ENCODE assay signal across 22 cellular contexts in genomic region chr13:49938921-49939320, GRCh38. TPM values are rescaled to one million over a fixed set of nuclear protein-coding genes. Genes with fewer than 3 reads are reported as not detected.
A peak's percentile ranks its signal among the peaks of the same experiment; 100 is the strongest.
DNase-seq lines count a peak whose midpoint lies in the region; ATAC-seq, FAIRE-seq and TF ChIP-seq lines count a peak whose summit lies in the region.
"Had no signal": no experiment of that assay in that cellular context is flagged by ENCODE, and none has a peak within 500 bp of the region (broad histone marks: within the 10 kb centered on the region; RNA-seq: fewer than 3 reads in every experiment).

No MANE protein-coding gene starts in this region.

- H3K4me2 ChIP-seq in smooth muscle cell: no peak overlapping the region

- H3K27ac Mint-ChIP-seq in neural crest cell (ENCODE audit: unreplicated experiment): no peak overlapping the region
- H3K27ac Mint-ChIP-seq: activated CD4-positive, alpha-beta T cell treated with anti-CD3 and anti-CD28 coated beads, Interleukin-2, amount 10 ng/mL, durations not matched to agents 24 days and 14 days; CD4-positive, CD25-positive, alpha-beta regulatory T cell; HFFc6; progenitor cell of endocrine pancreas had no signal

- no peak for TF ChIP-seq CTCF in left ventricle myocardium inferior (IDR thresholded peaks at IDR 0.05; ENCODE audit: borderline replicate concordance)
- TF ChIP-seq CTCF in kidney (IDR thresholded peaks at IDR 0.05; ENCODE audit: borderline replicate concordance, extremely low read depth, insufficient read depth): no peak
- TF ChIP-seq CTCF in neural crest cell (conservative IDR thresholded peaks at IDR 0.05): no peak
- no peak for TF ChIP-seq CTCF in smooth muscle cell (IDR thresholded peaks at IDR 0.05; ENCODE audit: borderline replicate concordance, insufficient read depth, poor library complexity, severe bottlenecking)

- ATAC-seq in left ventricle myocardium superior: no peak

- H4K20me1 ChIP-seq in smooth muscle cell (ENCODE audit: low read depth): peaks cover 2% of the 10 kb centered on the region

- H3K27me3 ChIP-seq in left ventricle myocardium inferior (ENCODE audit: low read depth) (no peaks in the 10 kb centered on the region), smooth muscle cell (ENCODE audit: low read depth) (no peaks in the 10 kb centered on the region)

- intact Hi-C loops in left ventricle myocardium inferior (cut with micrococcal nuclease): no loop called here
- intact Hi-C loops in left ventricle myocardium superior (cut with micrococcal nuclease): no loop called here
- intact Hi-C loops in kidney (cut with DNase I): no loop called here

- peaks cover 9% of the 10 kb centered on the region for H3K79me2 ChIP-seq in smooth muscle cell (ENCODE audit: low read depth)

- H3K9ac ChIP-seq in kidney (ENCODE audit: low read length in 2 of 2) (peak overlapping the region in 1 of 2 donors; percentile 54), smooth muscle cell (ENCODE audit: low read depth) (no peak overlapping the region)

- 90% methylated on average over 5 of the region's 5 CpGs for WGBS in smooth muscle cell (ENCODE audit: low lambda C conversion rate)

- peak overlapping the region; percentile 38 for H3K27ac ChIP-seq in left ventricle myocardium inferior (replicated peaks)
- peak overlapping the region; percentile 19 to 20 for H3K27ac ChIP-seq in kidney (ENCODE audit: low read depth in 2 of 2, low read length in 2 of 2)
- no peak overlapping the region for H3K27ac ChIP-seq in smooth muscle cell (ENCODE audit: low read depth)
- H3K27ac ChIP-seq: RWPE1 had no signal

- H3K27me3 Mint-ChIP-seq in neural crest cell (ENCODE audit: low read depth): peaks cover 6% of the 10 kb centered on the region
- H3K27me3 Mint-ChIP-seq: naive B cell, progenitor cell of endocrine pancreas had no signal

- peaks cover 2% of the 10 kb centered on the region for H3K9me3 Mint-ChIP-seq in neural crest cell
- H3K9me3 Mint-ChIP-seq: activated CD4-positive, alpha-beta T cell treated with anti-CD3 and anti-CD28 coated beads, Interleukin-2, amount 10 ng/mL, durations not matched to agents 24 days and 14 days; HFFc6; naive B cell had no signal

- no peaks in the 10 kb centered on the region for H3K36me3 Mint-ChIP-seq in neural crest cell (ENCODE audit: low read depth)
- H3K36me3 Mint-ChIP-seq: CD4-positive, CD25-positive, alpha-beta regulatory T cell; naive B cell had no signal

- DNase-seq in left ventricle myocardium inferior (no peak), left ventricle myocardium superior (no peak), kidney (no peak), neural crest cell (ENCODE audit: low read depth, low spot score) (no peak), smooth muscle cell (lab: John Stamatoyannopoulos, UW; ENCODE audit: unreplicated experiment) (no peak), GM19240 (ENCODE audit: insufficient read length, low spot score) (no peak), epidermal melanocyte (ENCODE audit: insufficient read length, low spot score) (no peak), urothelium cell line (ENCODE audit: low spot score) (no peak)
- DNase-seq: activated CD4-positive, alpha-beta T cell treated with anti-CD3 and anti-CD28 coated beads, Interleukin-2, amount 10 ng/mL, durations not matched to agents 24 days and 14 days; activated effector memory CD4-positive, alpha-beta T cell treated with anti-CD3 and anti-CD28 coated beads, Interleukin-2, amount 50 U/mL, for 16 hours; CD4-positive, CD25-positive, alpha-beta regulatory T cell; central memory CD4-positive, alpha-beta T cell; DMS53; effector CD8-positive, alpha-beta T cell; HFFc6; NCI-H1436 treated with DMSO at 0.1 percent for 48 hours; NCI-H345; stimulated activated CD4-positive, alpha-beta T cell treated with anti-CD3 and anti-CD28 coated beads, Interleukin-4, amount 100 ng/mL, for 4 hours had no signal

- H3F3A ChIP-seq in smooth muscle cell (ENCODE audit: low read depth): no peaks in the 10 kb centered on the region

- H3K9me3 ChIP-seq in left ventricle myocardium inferior (replicated peaks) (no peaks in the 10 kb centered on the region), kidney (ENCODE audit: control insufficient read depth in 1 of 2, low read length in 2 of 2) (no peaks in the 10 kb centered on the region), smooth muscle cell (replicated peaks; ENCODE audit: low read depth) (no peaks in the 10 kb centered on the region)

- peaks cover 15% of the 10 kb centered on the region for H3K4me1 Mint-ChIP-seq in neural crest cell

- peak overlapping the region; percentile 66 for H3K4me3 Mint-ChIP-seq in neural crest cell
- H3K4me3 Mint-ChIP-seq: activated CD4-positive, alpha-beta T cell treated with anti-CD3 and anti-CD28 coated beads, Interleukin-2, amount 10 ng/mL, durations not matched to agents 24 days and 14 days; HFFc6 had no signal

- no peak overlapping the region for H2AFZ ChIP-seq in smooth muscle cell (ENCODE audit: low read depth)

- FAIRE-seq in kidney (lab: Jason Lieb, UNC) (no peak), urothelium cell line (lab: Jason Lieb, UNC) (no peak)
- FAIRE-seq: keratinocyte had no signal

- H3K36me3 ChIP-seq in left ventricle myocardium inferior: no peaks in the 10 kb centered on the region
- no peaks in the 10 kb centered on the region for H3K36me3 ChIP-seq in kidney (ENCODE audit: control insufficient read depth in 1 of 2, insufficient read depth in 2 of 2, low read length in 2 of 2)
- H3K36me3 ChIP-seq in smooth muscle cell (ENCODE audit: low read depth): no peaks in the 10 kb centered on the region

- H3K4me1 ChIP-seq in left ventricle myocardium inferior (peaks cover 47% of the 10 kb centered on the region), kidney (ENCODE audit: control insufficient read depth in 1 of 2, insufficient read depth in 1 of 2, low read depth in 1 of 2, low read length in 2 of 2) (peaks cover 4 to 9% of the 10 kb centered on the region in 2 donors), smooth muscle cell (ENCODE audit: low read depth) (peaks cover 10% of the 10 kb centered on the region)

- H3K4me3 ChIP-seq in left ventricle myocardium inferior (no peak overlapping the region), kidney (ENCODE audit: low read length in 2 of 2) (peak overlapping the region in 1 of 2 donors; percentile 26), smooth muscle cell (no peak overlapping the region)

RNA-seq across cellular contexts. Expression of gene SPRYD7, which starts 2.8 kb away (rescaled TPM):
- 13.4 TPM for total RNA-seq in left ventricle myocardium inferior
- total RNA-seq in left ventricle myocardium superior: 11.8 TPM
- 6.6 TPM for total RNA-seq in kidney
- polyA plus RNA-seq in kidney (ENCODE audit: insufficient read depth, low read depth, low replicate concordance): 12.1 TPM
- total RNA-seq in neural crest cell: 3.8 TPM in 2 replicates
- 8.1 and 13.2 TPM in 2 replicates for total RNA-seq in smooth muscle cell
- 15.8 and 16.1 TPM in 2 replicates for polyA plus RNA-seq in smooth muscle cell

RNA-seq across cellular contexts. Expression of gene TRIM13, which starts 57.9 kb away (rescaled TPM):
- total RNA-seq in left ventricle myocardium inferior (22.1 TPM), left ventricle myocardium superior (26.0 TPM), kidney (29.9 TPM), neural crest cell (57.1 and 57.4 TPM in 2 replicates), smooth muscle cell (19.6 and 28.4 TPM in 2 replicates)
- polyA plus RNA-seq in kidney (ENCODE audit: insufficient read depth, low read depth, low replicate concordance) (28.2 TPM), smooth muscle cell (18.4 and 26.0 TPM in 2 replicates)
